ENCODE assay signal across 20 cellular contexts in the genomic region with DNA sequence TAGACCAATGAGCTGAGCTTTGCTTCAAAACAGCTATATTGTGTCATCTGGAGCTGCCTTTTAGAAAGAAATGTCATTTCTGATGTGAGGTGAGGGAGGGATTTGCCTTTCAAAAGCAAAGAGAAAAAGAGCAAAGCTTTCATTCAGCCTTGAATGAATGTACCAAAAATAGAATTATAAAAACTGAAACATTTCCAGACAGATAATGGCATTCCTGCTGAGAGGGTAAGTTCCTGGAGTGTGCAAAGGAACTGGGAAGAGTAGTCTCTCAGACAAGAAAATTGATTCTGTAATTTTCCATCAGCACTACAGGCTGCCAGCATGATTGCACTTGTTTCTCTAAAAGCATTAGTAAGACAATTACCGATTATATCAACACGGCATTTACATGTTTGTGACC.
"Had no signal": no experiment of that assay in that cellular context is flagged by ENCODE, and none has a peak within 500 bp of the region (broad histone marks: within the 10 kb centered on the region; RNA-seq: fewer than 3 reads in every experiment).

No MANE protein-coding gene starts in this region.

- H3K4me3 ChIP-seq: transverse colon had no signal

- H3K27me3 Mint-ChIP-seq: activated naive CD8-positive, alpha-beta T cell; memory B cell; stimulated activated memory B cell treated with anti-CD40 and anti-IgM and Interleukin-4, amounts not matched to agents 10 μg/mL and 1 μg/mL and 100 μg/mL, for 72 hours had no signal

- H3K27ac ChIP-seq: foreskin keratinocyte, transverse colon had no signal

- DNase-seq: activated CD4-positive, alpha-beta T cell treated with anti-CD3 and anti-CD28 coated beads for 4 hours; activated CD4-positive, alpha-beta T cell treated with anti-CD3 and anti-CD28 coated beads, Interleukin-2, amount 50 U/mL, for 48 hours; activated CD4-positive, CD25-positive, alpha-beta regulatory T cell; activated CD8-positive, alpha-beta memory T cell treated with anti-CD3 and anti-CD28 coated beads, Interleukin-2, amount 50 U/mL, for 48 hours; activated naive CD4-positive, alpha-beta T cell; activated T-cell treated with anti-CD3 and anti-CD28 coated beads, Interleukin-2, amount 50 U/mL, for 4 hours; central memory CD4-positive, alpha-beta T cell; dermis blood vessel endothelial cell; effector CD8-positive, alpha-beta T cell; foreskin keratinocyte; left colon; occipital lobe; small intestine; stimulated activated CD4-positive, alpha-beta T cell treated with anti-CD3 and anti-CD28 coated beads, Interleukin-2, amount 100 ng/mL, for 24 hours; transverse colon had no signal

- H3K36me3 Mint-ChIP-seq: activated naive CD8-positive, alpha-beta T cell; memory B cell; stimulated activated memory B cell treated with anti-CD40 and anti-IgM and Interleukin-4, amounts not matched to agents 10 μg/mL and 1 μg/mL and 100 μg/mL, for 72 hours had no signal

- H3K4me3 Mint-ChIP-seq: activated naive CD8-positive, alpha-beta T cell; activated T-cell treated with anti-CD3 and anti-CD28 coated beads, Interleukin-2, amount 50 U/mL, for 4 hours; memory B cell; nephron; stimulated activated memory B cell treated with anti-CD40 and anti-IgM and Interleukin-4, amounts not matched to agents 10 μg/mL and 1 μg/mL and 100 μg/mL, for 72 hours had no signal

- H3K27me3 ChIP-seq: foreskin keratinocyte, transverse colon had no signal

- H3K9me3 ChIP-seq: transverse colon had no signal

- H3K27ac Mint-ChIP-seq: activated naive CD8-positive, alpha-beta T cell; activated T-helper 2 cell treated with anti-CD3 and anti-CD28 coated beads, Interferon-gamma antibody, Interleukin-2, Interleukin-4, amounts not matched to agents 10 μg/mL and 5 μg/mL and 100 μg/mL, durations not matched to agents 14 hours and 24 hours and 36 hours; memory B cell; nephron; stimulated activated memory B cell treated with anti-CD40 and anti-IgM and Interleukin-4, amounts not matched to agents 10 μg/mL and 1 μg/mL and 100 μg/mL, for 72 hours had no signal

- H3K9me3 Mint-ChIP-seq: memory B cell had no signal

- H3K4me1 Mint-ChIP-seq: memory B cell; nephron; stimulated activated memory B cell treated with anti-CD40 and anti-IgM and Interleukin-4, amounts not matched to agents 10 μg/mL and 1 μg/mL and 100 μg/mL, for 72 hours had no signal

- H3K4me1 ChIP-seq: foreskin keratinocyte, transverse colon had no signal

- H3K36me3 ChIP-seq: transverse colon had no signal
